Comparison of ENCODE assay signal across 16 cellular contexts in the genomic region with DNA sequence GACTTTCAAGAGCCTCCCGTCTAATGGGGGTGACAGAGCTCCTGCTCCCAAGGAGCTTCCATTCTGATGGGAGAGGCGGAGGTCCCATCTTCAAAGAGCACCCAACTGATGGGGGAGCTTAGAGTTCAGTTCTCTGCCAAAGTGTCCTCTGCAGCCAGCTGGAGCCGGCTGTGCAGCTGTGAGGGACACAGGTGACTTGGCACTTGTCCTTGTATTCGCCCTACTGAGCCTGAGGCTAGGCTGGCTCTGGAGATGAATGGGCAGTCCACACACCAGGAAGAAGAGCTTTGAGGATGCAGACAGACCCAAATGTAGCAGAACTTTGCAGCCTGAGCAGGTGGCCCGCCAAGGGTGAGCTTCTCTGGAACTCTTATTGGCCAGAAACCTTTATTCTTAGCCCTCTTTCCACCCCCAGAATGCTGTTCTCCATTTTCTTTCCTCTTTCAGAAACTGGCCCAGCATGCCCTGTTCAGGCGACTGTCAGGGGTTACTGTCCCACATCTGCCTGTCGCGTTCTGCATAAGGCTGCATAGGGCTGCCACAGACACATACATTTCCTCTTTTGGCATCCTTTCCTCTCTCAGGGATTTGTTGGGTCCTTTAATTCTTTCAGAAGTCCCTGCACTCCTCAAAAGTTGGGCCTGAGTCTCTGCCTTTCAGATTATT.
A peak's percentile ranks its signal among the peaks of the same experiment; 100 is the strongest.
DNase-seq lines count a peak whose midpoint lies in the region.
"Had no signal": no experiment of that assay in that cellular context is flagged by ENCODE, and none has a peak within 500 bp of the region (broad histone marks: within the 10 kb centered on the region; RNA-seq: fewer than 3 reads in every experiment).

No MANE protein-coding gene starts in this region.

- no peak overlapping the region for H3K4me3 ChIP-seq in neuronal stem cell (ENCODE audit: low read length in 2 of 2)
- H3K4me3 ChIP-seq: psoas muscle had no signal

- no peak overlapping the region for H3K27ac ChIP-seq in neuronal stem cell (replicated peaks; ENCODE audit: low read length)
- H3K27ac ChIP-seq in caudate nucleus (ENCODE audit: low read depth, low read length) = no peak overlapping the region
- H3K27ac ChIP-seq: psoas muscle had no signal

- H3K9ac ChIP-seq in neuronal stem cell (ENCODE audit: low read depth, low read length, poor library complexity) = peak overlapping the region; percentile 1

- no peak overlapping the region for H3K14ac ChIP-seq in neuronal stem cell (ENCODE audit: low read length)

- H3K79me1 ChIP-seq in neuronal stem cell (ENCODE audit: low read depth, low read length) = no peaks in the 10 kb centered on the region

- H2BK5ac ChIP-seq in neuronal stem cell (ENCODE audit: low read length) = no peak overlapping the region

- peak overlapping the region; percentile 29 for H2AK5ac ChIP-seq in neuronal stem cell (ENCODE audit: low read depth, low read length)

- H4K91ac ChIP-seq in neuronal stem cell (ENCODE audit: low read depth, low read length, poor library complexity) = no peak overlapping the region

- DNase-seq in COR-L47 (lab: John Stamatoyannopoulos, UW) = peak; percentile 23
- DNase-seq in MV-4-11 (lab: John Stamatoyannopoulos, UW) = peak; percentile 55
- DNase-seq in NCI-H69 (lab: John Stamatoyannopoulos, UW) = peak; percentile 82
- DNase-seq in neuronal stem cell (ENCODE audit: low spot score) = no peak
- no peak for DNase-seq in caudate nucleus (lab: John Stamatoyannopoulos, UW)
- DNase-seq in SIG-M5 treated with dmso at 0.1 percent for 504 hours (lab: John Stamatoyannopoulos, UW; ENCODE audit: unreplicated experiment) = no peak
- no peak for DNase-seq in HPDE6-E6E7 (ENCODE audit: extremely low spot score)
- DNase-seq: activated B cell treated with CpG ODN at 0.5 μM for 24 hours; activated CD4-positive, alpha-beta memory T cell treated with anti-CD3 and anti-CD28 coated beads, Interleukin-2, amount 10 ng/mL, durations not matched to agents 7 days and 5 days; activated naive CD4-positive, alpha-beta T cell; GOT3; KBM-7; psoas muscle; stimulated activated CD4-positive, alpha-beta T cell treated with anti-CD3 and anti-CD28 coated beads, Interleukin-1b, Interleukin-23, amount 100 ng/mL, for 48 hours; stimulated activated naive CD4-positive, alpha-beta T cell; T1000 had no signal

- no peak overlapping the region for H2BK12ac ChIP-seq in neuronal stem cell (ENCODE audit: low read length)

- H3K36me3 ChIP-seq in neuronal stem cell (replicated peaks in 1 of 2; ENCODE audit: control insufficient read depth in 2 of 2, insufficient read depth in 2 of 2, low read length in 2 of 2) = no peaks in the 10 kb centered on the region

- H3K4ac ChIP-seq in neuronal stem cell (ENCODE audit: low read length) = no peak overlapping the region

- H3K4me2 ChIP-seq in neuronal stem cell (ENCODE audit: insufficient read depth, low read length, poor library complexity, severe bottlenecking) = no peak overlapping the region

- no peaks in the 10 kb centered on the region for H3K27me3 ChIP-seq in neuronal stem cell (ENCODE audit: control insufficient read depth in 3 of 3, insufficient read depth in 3 of 3, low read depth in 1 of 3, low read length in 3 of 3)

- H2AFZ ChIP-seq in neuronal stem cell (ENCODE audit: low read length) = no peak overlapping the region

- H3K4me1 ChIP-seq in neuronal stem cell (ENCODE audit: control insufficient read depth in 2 of 2, insufficient read depth in 1 of 2, low read depth in 1 of 2, low read length in 2 of 2) = no peaks in the 10 kb centered on the region
- H3K4me1 ChIP-seq: psoas muscle had no signal

- peak overlapping the region; percentile 11 for H3K18ac ChIP-seq in neuronal stem cell (ENCODE audit: low read length)

- H3K23ac ChIP-seq in neuronal stem cell (ENCODE audit: low read depth, low read length, poor library complexity) = no peak overlapping the region

- H3K9me3 ChIP-seq in neuronal stem cell (replicated peaks in 1 of 2; ENCODE audit: control insufficient read depth in 2 of 2, insufficient read depth in 1 of 2, low read depth in 1 of 2, low read length in 2 of 2) = no peaks in the 10 kb centered on the region
- H3K9me3 ChIP-seq: psoas muscle had no signal

- no peak overlapping the region for H2BK15ac ChIP-seq in neuronal stem cell (ENCODE audit: low read length)

- H4K8ac ChIP-seq in neuronal stem cell (ENCODE audit: low read depth, low read length) = no peak overlapping the region

- H2BK120ac ChIP-seq in neuronal stem cell (ENCODE audit: low read depth, low read length) = no peak overlapping the region

- WGBS in neuronal stem cell (ENCODE audit: extremely low coverage in 2 of 2, insufficient read length in 2 of 2, insufficient replicate concordance in 1 of 2), 2 donors = no CpG with 5 or more reads among the region's 8 CpGs

Comparison
In these comparisons a context has a peak if more than half of its experiments do, and no peak if none do; other contexts are left out.
1. DNase-seq: peak in COR-L47 (single experiment), MV-4-11 (single experiment) and NCI-H69 (single experiment); none in neuronal stem cell (single experiment), caudate nucleus (0 of 61), SIG-M5 treated with dmso at 0.1 percent for 504 hours (single experiment) and HPDE6-E6E7 (single experiment).